ENCODE assay signal across 1 cellular context in genomic region chr5:616342-617039, GRCh38.
TF ChIP-seq lines count a peak whose summit lies in the region.

No MANE protein-coding gene starts in this region.

TF ChIP-seq in H1, 55 proteins besides CTCF, POLR2A, EP300 and RAD21 (continued from another document):
- TF ChIP-seq CHD7 (IDR thresholded peaks at IDR 0.05; ENCODE audit: insufficient replicate concordance, low read length) = no peak
- no peak for TF ChIP-seq ZNF274 (IDR thresholded peaks at IDR 0.05; ENCODE audit: borderline replicate concordance, extremely low read depth, low read length)
- no peak for TF ChIP-seq EZH2 (IDR thresholded peaks at IDR 0.05; ENCODE audit: low read depth, low read length, severe bottlenecking)
- TF ChIP-seq, protein P1, sequence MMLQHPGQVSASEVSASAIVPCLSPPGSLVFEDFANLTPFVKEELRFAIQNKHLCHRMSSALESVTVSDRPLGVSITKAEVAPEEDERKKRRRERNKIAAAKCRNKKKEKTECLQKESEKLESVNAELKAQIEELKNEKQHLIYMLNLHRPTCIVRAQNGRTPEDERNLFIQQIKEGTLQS (IDR thresholded peaks at IDR 0.05; ENCODE audit: insufficient read depth, low read depth, low read length) = no peak
- TF ChIP-seq TBP (IDR thresholded peaks at IDR 0.05; ENCODE audit: low read depth, low read length) = no peak
- TF ChIP-seq, protein P2, sequence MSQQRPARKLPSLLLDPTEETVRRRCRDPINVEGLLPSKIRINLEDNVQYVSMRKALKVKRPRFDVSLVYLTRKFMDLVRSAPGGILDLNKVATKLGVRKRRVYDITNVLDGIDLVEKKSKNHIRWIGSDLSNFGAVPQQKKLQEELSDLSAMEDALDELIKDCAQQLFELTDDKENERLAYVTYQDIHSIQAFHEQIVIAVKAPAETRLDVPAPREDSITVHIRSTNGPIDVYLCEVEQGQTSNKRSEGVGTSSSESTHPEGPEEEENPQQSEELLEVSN (IDR thresholded peaks at IDR 0.05) = no peak
- TF ChIP-seq SIN3A (conservative IDR thresholded peaks at IDR 0.05 in 1 of 2, IDR thresholded peaks at IDR 0.05 in 1 of 2; ENCODE audit: low read depth in 1 of 2, low read length in 2 of 2) = no peak
- no peak for TF ChIP-seq SUZ12 (IDR thresholded peaks at IDR 0.05; ENCODE audit: low read length)
- no peak for TF ChIP-seq MAX (IDR thresholded peaks at IDR 0.05)
- TF ChIP-seq SP2 (IDR thresholded peaks at IDR 0.05; ENCODE audit: low read length) = no peak
